Comparison of ENCODE assay signal across 8 cellular contexts in genomic region chr10:75294866-75295692, GRCh38. TPM values are rescaled to one million over a fixed set of nuclear protein-coding genes. Genes with fewer than 3 reads are reported as not detected.
DNase-seq lines count a peak whose midpoint lies in the region; ATAC-seq and TF ChIP-seq lines count a peak whose summit lies in the region.

No MANE protein-coding gene starts in this region.

- H3K27me3 Mint-ChIP-seq in activated CD4-positive, alpha-beta T cell treated with anti-CD3 and anti-CD28 coated beads for 36 hours, result peaks cover 10% of the 10 kb centered on the region

- peak; percentile 21; the same call in 1 of the 3 replicates for TF ChIP-seq CTCF in GM12872 (IDR thresholded peaks at IDR 0.05; ENCODE audit: insufficient read depth, low read depth, low read length)

- CTCF ChIA-PET in activated CD4-positive, alpha-beta T cell treated with anti-CD3 and anti-CD28 coated beads for 36 hours (lab: Charles Lee), result interaction anchor here (0.6 to 1.4 kb wide), 5 partner anchors 60 to 1176 kb away, joined by 3 read pairs; partner anchors contain the start of gene COMTD1

- peak; percentile 89 for ATAC-seq in HG02884 (IDR thresholded peaks at IDR 0.05; ENCODE audit: unreplicated experiment)
- peak; percentile 96 for ATAC-seq in activated CD4-positive, alpha-beta T cell treated with anti-CD3 and anti-CD28 coated beads for 36 hours
- ATAC-seq in GM21737 (IDR thresholded peaks at IDR 0.05; ENCODE audit: unreplicated experiment), result no peak

- POLR2A ChIA-PET in activated CD4-positive, alpha-beta T cell treated with anti-CD3 and anti-CD28 coated beads for 36 hours (lab: Charles Lee), result interaction anchor here (0.9 kb wide), 1 partner anchor 60 kb away, joined by 3 read pairs; no protein-coding TSS in a partner anchor

- DNase-seq in NCI-H2171 (lab: John Stamatoyannopoulos, UW) (peak; percentile 46), cerebellum (ENCODE audit: low spot score) (peak; percentile 18), kidney glomerular epithelial cell (lab: John Stamatoyannopoulos, UW) (peak; percentile 90)
- peak; percentile 91 for DNase-seq in activated CD4-positive, alpha-beta T cell treated with anti-CD3 and anti-CD28 coated beads for 36 hours
- peak; percentile 81 for DNase-seq in stimulated activated CD4-positive, alpha-beta T cell treated with anti-CD3 and anti-CD28 coated beads, Interleukin-15, amount 100 ng/mL, for 24 hours

- intact Hi-C loops in activated CD4-positive, alpha-beta T cell treated with anti-CD3 and anti-CD28 coated beads for 36 hours (cut with DNase I, micrococcal nuclease), result loop anchor here in 1 of 2 experiments (1.0 to 5.0 kb wide), 3 partner anchors 85 to 708 kb away; partner anchors contain the start of genes VDAC2 and ZNF503

- H3K27ac Mint-ChIP-seq in activated CD4-positive, alpha-beta T cell treated with anti-CD3 and anti-CD28 coated beads for 36 hours, result no peak overlapping the region

- peaks cover 5% of the 10 kb centered on the region for H3K4me1 Mint-ChIP-seq in activated CD4-positive, alpha-beta T cell treated with anti-CD3 and anti-CD28 coated beads for 36 hours

- peaks cover 2% of the 10 kb centered on the region for H3K9me3 Mint-ChIP-seq in activated CD4-positive, alpha-beta T cell treated with anti-CD3 and anti-CD28 coated beads for 36 hours (ENCODE audit: low read depth)

- no peaks in the 10 kb centered on the region for H3K36me3 Mint-ChIP-seq in activated CD4-positive, alpha-beta T cell treated with anti-CD3 and anti-CD28 coated beads for 36 hours (ENCODE audit: low read depth)

- H3K4me3 Mint-ChIP-seq in activated CD4-positive, alpha-beta T cell treated with anti-CD3 and anti-CD28 coated beads for 36 hours, result peak overlapping the region; percentile 47

RNA-seq across cellular contexts. Expression of gene COMTD1, which starts 59.3 kb away (rescaled TPM):
- total RNA-seq in activated CD4-positive, alpha-beta T cell treated with anti-CD3 and anti-CD28 coated beads for 36 hours, result 10 to 100 TPM; 28.1 to 41.0 TPM
- total RNA-seq in cerebellum, result 13.8 TPM

Comparison
In these comparisons a context has a peak if more than half of its experiments do, and no peak if none do; other contexts are left out.
1. DNase-seq: peak in every context shown above with its lines; median percentile 91 in activated CD4-positive, alpha-beta T cell treated with anti-CD3 and anti-CD28 coated beads for 36 hours; 90 in kidney glomerular epithelial cell; 81 in stimulated activated CD4-positive, alpha-beta T cell treated with anti-CD3 and anti-CD28 coated beads, Interleukin-15, amount 100 ng/mL, for 24 hours; 46 in NCI-H2171; 18 in cerebellum.